9 cellular contexts compared by ENCODE assay signal in the genomic region with DNA sequence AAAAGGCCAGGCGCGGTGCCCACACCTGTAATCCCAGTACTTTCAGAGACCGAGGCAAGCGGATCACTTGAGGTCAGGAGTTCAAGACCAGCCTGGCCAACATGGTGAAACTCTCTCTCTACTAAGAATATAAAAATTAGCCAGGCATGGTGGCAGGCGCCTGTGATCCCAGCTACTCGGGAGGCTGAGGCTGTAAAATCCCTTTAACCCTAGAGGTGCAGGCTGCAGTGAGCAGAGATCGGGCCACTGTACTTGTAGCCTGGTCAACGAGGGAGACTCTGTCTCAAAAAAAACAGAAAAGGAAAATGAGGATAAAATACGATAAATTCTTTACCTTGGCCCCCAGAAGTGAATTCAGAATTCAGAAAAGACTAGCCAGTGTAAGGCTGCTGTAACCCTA. TPM values are rescaled to one million over a fixed set of nuclear protein-coding genes. Genes with fewer than 3 reads are reported as not detected.
A peak's percentile ranks its signal among the peaks of the same experiment; 100 is the strongest.
DNase-seq lines count a peak whose midpoint lies in the region; ATAC-seq, FAIRE-seq and TF ChIP-seq lines count a peak whose summit lies in the region.
"Had no signal": no experiment of that assay in that cellular context is flagged by ENCODE, and none has a peak within 500 bp of the region (broad histone marks: within the 10 kb centered on the region; RNA-seq: fewer than 3 reads in every experiment).

No MANE protein-coding gene starts in this region.

- intact Hi-C loops in transverse colon (cut with DNase I; ENCODE audit: low total_unique reads): no loop called here

- 66 to 71% methylated on average over 9 of the region's 9 CpGs for WGBS in lung, 2 donors
- WGBS in transverse colon (ENCODE audit: low coverage in 1 of 2), 2 donors: 52 to 57% methylated on average over 9 of the region's 9 CpGs

- peak overlapping the region; percentile 88 for H3K4me3 Mint-ChIP-seq in activated naive CD4-positive, alpha-beta T cell treated with anti-CD3 and anti-CD28 coated beads, Interleukin-2, amount 10 ng/mL, durations not matched to agents 7 days and 5 days
- peak overlapping the region; percentile 92 for H3K4me3 Mint-ChIP-seq in astrocyte (ENCODE audit: unreplicated experiment)

- CTCF ChIA-PET in activated naive CD4-positive, alpha-beta T cell treated with anti-CD3 and anti-CD28 coated beads, Interleukin-2, amount 10 ng/mL, durations not matched to agents 7 days and 5 days (lab: Charles Lee): no interaction called here

- H3K27ac Mint-ChIP-seq in activated naive CD4-positive, alpha-beta T cell treated with anti-CD3 and anti-CD28 coated beads, Interleukin-2, amount 10 ng/mL, durations not matched to agents 7 days and 5 days: peak overlapping the region; percentile 94
- H3K27ac Mint-ChIP-seq in astrocyte (ENCODE audit: unreplicated experiment): no peak overlapping the region

- H3K36me3 ChIP-seq in astrocyte (ENCODE audit: insufficient read depth, low read length): no peaks in the 10 kb centered on the region
- H3K36me3 ChIP-seq in lung (ENCODE audit: control insufficient read depth in 2 of 2, insufficient read depth in 2 of 2, low read length in 2 of 2): peaks cover 0 to 2% of the 10 kb centered on the region in 2 donors
- H3K36me3 ChIP-seq in transverse colon: no peaks in the 10 kb centered on the region
- H3K36me3 ChIP-seq: adrenal gland had no signal

- peak overlapping the region; percentile 94 for H3K9ac ChIP-seq in astrocyte (ENCODE audit: low read length)

- H3K36me3 Mint-ChIP-seq in activated naive CD4-positive, alpha-beta T cell treated with anti-CD3 and anti-CD28 coated beads, Interleukin-2, amount 10 ng/mL, durations not matched to agents 7 days and 5 days: peaks cover 11% of the 10 kb centered on the region
- H3K36me3 Mint-ChIP-seq in astrocyte (ENCODE audit: low read depth, unreplicated experiment): no peaks in the 10 kb centered on the region

- TF ChIP-seq CTCF in astrocyte (IDR thresholded peaks at IDR 0.05; ENCODE audit: insufficient read depth, low read depth, low read length) (no peak), lung (IDR thresholded peaks at IDR 0.05; ENCODE audit: control extremely low read depth, extremely low read depth) (no peak), transverse colon (IDR thresholded peaks at IDR 0.05) (no peak)

- DNase-seq in activated naive CD4-positive, alpha-beta T cell treated with anti-CD3 and anti-CD28 coated beads, Interleukin-2, amount 10 ng/mL, durations not matched to agents 7 days and 5 days: no peak
- DNase-seq in activated naive CD4-positive, alpha-beta T cell (lab: John Stamatoyannopoulos, UW): no peak
- DNase-seq in astrocyte (ENCODE audit: low read depth): no peak
- no peak for DNase-seq in lung (ENCODE audit: low spot score)
- DNase-seq in transverse colon: no peak
- no peak for DNase-seq in NCI-H526 treated with DMSO at 0.1 percent for 48 hours (lab: John Stamatoyannopoulos, UW)
- no peak for DNase-seq in NCI-H2107 (lab: John Stamatoyannopoulos, UW)
- DNase-seq in inferior parietal cortex (ENCODE audit: extremely low spot score): no peak

- H3K4me3 ChIP-seq in astrocyte (ENCODE audit: insufficient read depth, low read depth, low read length): peak overlapping the region; percentile 91
- peak overlapping the region; percentile 17 for H3K4me3 ChIP-seq in lung
- H3K4me3 ChIP-seq in transverse colon: peak overlapping the region in 3 of 4 donors; percentile 96 to 97 (median 96)

- H2AFZ ChIP-seq in astrocyte (ENCODE audit: low read depth, low read length): peak overlapping the region; percentile 82

- peaks cover 39% of the 10 kb centered on the region for H3K79me2 ChIP-seq in astrocyte (ENCODE audit: insufficient read depth, low read length)

- peaks cover 27% of the 10 kb centered on the region for H3K4me1 Mint-ChIP-seq in activated naive CD4-positive, alpha-beta T cell treated with anti-CD3 and anti-CD28 coated beads, Interleukin-2, amount 10 ng/mL, durations not matched to agents 7 days and 5 days
- peaks cover 11% of the 10 kb centered on the region for H3K4me1 Mint-ChIP-seq in astrocyte (ENCODE audit: low read depth, unreplicated experiment)

- H3K27me3 Mint-ChIP-seq in activated naive CD4-positive, alpha-beta T cell treated with anti-CD3 and anti-CD28 coated beads, Interleukin-2, amount 10 ng/mL, durations not matched to agents 7 days and 5 days: peaks cover 14% of the 10 kb centered on the region
- no peaks in the 10 kb centered on the region for H3K27me3 Mint-ChIP-seq in astrocyte (ENCODE audit: low read depth, unreplicated experiment)

- H3K4me2 ChIP-seq in astrocyte (ENCODE audit: low read length): peak overlapping the region; percentile 88

- FAIRE-seq in astrocyte (lab: Jason Lieb, UNC): no peak

- no peaks in the 10 kb centered on the region for H3K9me3 Mint-ChIP-seq in activated naive CD4-positive, alpha-beta T cell treated with anti-CD3 and anti-CD28 coated beads, Interleukin-2, amount 10 ng/mL, durations not matched to agents 7 days and 5 days
- no peaks in the 10 kb centered on the region for H3K9me3 Mint-ChIP-seq in astrocyte (ENCODE audit: unreplicated experiment)

- no peaks in the 10 kb centered on the region for H3K9me3 ChIP-seq in astrocyte (ENCODE audit: insufficient read depth, low read depth, low read length)
- no peaks in the 10 kb centered on the region for H3K9me3 ChIP-seq in lung (ENCODE audit: control insufficient read depth in 2 of 2, insufficient read depth in 1 of 2, low read length in 1 of 2)
- no peaks in the 10 kb centered on the region for H3K9me3 ChIP-seq in transverse colon
- H3K9me3 ChIP-seq: adrenal gland had no signal

- in situ Hi-C loops in transverse colon (cut with MboI; ENCODE audit: low pct_ligation_motif_present in 1 of 4, low pct_unique_long_range_greater_than_20kb in 1 of 4, low sequenced_read_pairs in 3 of 4): no loop called here

- no peak for TF ChIP-seq POLR2A in transverse colon (IDR thresholded peaks at IDR 0.05)

- H3K27me3 ChIP-seq in astrocyte (ENCODE audit: insufficient read depth, low read length) (no peaks in the 10 kb centered on the region), lung (ENCODE audit: control insufficient read depth, insufficient read depth) (no peaks in the 10 kb centered on the region), transverse colon (no peaks in the 10 kb centered on the region)
- H3K27me3 ChIP-seq: adrenal gland had no signal

- H4K20me1 ChIP-seq in astrocyte (ENCODE audit: insufficient read depth, low read length): peaks cover 12% of the 10 kb centered on the region

- H3K4me1 ChIP-seq in astrocyte (ENCODE audit: insufficient read depth, low read length) (peaks cover 9% of the 10 kb centered on the region), lung (ENCODE audit: control insufficient read depth in 2 of 2, insufficient read depth in 2 of 2, low read length in 2 of 2) (peaks cover 3 to 7% of the 10 kb centered on the region in 2 donors), transverse colon (peaks cover 0 to 18% (median 12%) of the 10 kb centered on the region in 4 donors)

- no peak for ATAC-seq in lung (ENCODE audit: insufficient read depth, low FRiP score)

- no peak for TF ChIP-seq EP300 in transverse colon (IDR thresholded peaks at IDR 0.05; ENCODE audit: low read depth)

- H3K27ac ChIP-seq in astrocyte (ENCODE audit: low read depth, low read length): no peak overlapping the region
- H3K27ac ChIP-seq in lung (ENCODE audit: low read depth in 1 of 2, low read length in 1 of 2): no peak overlapping the region
- H3K27ac ChIP-seq in transverse colon: peak overlapping the region; percentile 96 to 100 (median 100)

RNA-seq across cellular contexts. Expression of gene TMEM50B, which starts 1.6 kb away (rescaled TPM):
- 23.1 and 29.7 TPM in 2 replicates for total RNA-seq in astrocyte
- 10 to 100 TPM; 51.4 to 73.6 TPM for total RNA-seq in lung
- 10 to 100 TPM; 35.4 to 45.3 TPM for polyA plus RNA-seq in lung
- total RNA-seq in transverse colon: 100 to 1,000 TPM in 3 of 4 donors, 10 to 100 TPM in 1; 70.3 to 181 (median 105) TPM

RNA-seq across cellular contexts. Expression of gene DNAJC28, which starts 13.3 kb away (rescaled TPM):
- 2.1 and 2.4 TPM in 2 replicates for total RNA-seq in astrocyte
- total RNA-seq in lung: 1 to 10 TPM; 1.3 TPM
- polyA plus RNA-seq in lung: 1 to 10 TPM in 1 of 2 donors, under 1 TPM in 1; 0.74 to 1.6 TPM
- 1 to 10 TPM in 2 of 4 donors, not detected in 2; 3.0 to 3.7 TPM for total RNA-seq in transverse colon

Comparison
In these comparisons a context has a peak if more than half of its experiments do, and no peak if none do; other contexts are left out.
1. H3K27ac ChIP-seq: peak in transverse colon (4 of 4); none in astrocyte (single experiment) and lung (0 of 2).
2. H3K4me3 ChIP-seq: peak in every context shown above with its lines; median percentile 96 in transverse colon; 91 in astrocyte; 17 in lung.